14 cellular contexts compared by ENCODE assay signal in genomic region chr18:60987963-60988362, GRCh38.
"Had no signal": no experiment of that assay in that cellular context is flagged by ENCODE, and none has a peak within 500 bp of the region (broad histone marks: within the 10 kb centered on the region; RNA-seq: fewer than 3 reads in every experiment).

No MANE protein-coding gene starts in this region.

- H3K4me3 ChIP-seq: adrenal gland, esophagus muscularis mucosa, lower lobe of right lung, spleen, tibial artery, vagina had no signal

- H3K36me3 ChIP-seq: adrenal gland, esophagus muscularis mucosa, lower lobe of right lung, spleen, tibial artery, vagina had no signal

- H3K4me1 ChIP-seq: adrenal gland, esophagus muscularis mucosa, lower lobe of right lung, spleen, tibial artery, vagina had no signal

- H3K27me3 ChIP-seq: adrenal gland, esophagus muscularis mucosa, spleen, tibial artery, vagina had no signal

- H3K27ac ChIP-seq: adrenal gland, esophagus muscularis mucosa, lower lobe of right lung, spleen, tibial artery, vagina had no signal

- DNase-seq: activated CD4-positive, alpha-beta T cell treated with anti-CD3 and anti-CD28 coated beads, Interleukin-2, amount 50 U/mL, for 4 hours; activated gamma-delta T cell; cerebellar nuclear complex; effector CD8-positive, alpha-beta T cell; foreskin melanocyte; lower lobe of right lung; midbrain; retina; spleen; stimulated activated naive CD4-positive, alpha-beta T cell; tibial artery had no signal

- H3K9me3 ChIP-seq: adrenal gland, esophagus muscularis mucosa, lower lobe of right lung, tibial artery, vagina had no signal
